Comparison of ENCODE assay signal across 24 cellular contexts in the genomic region with DNA sequence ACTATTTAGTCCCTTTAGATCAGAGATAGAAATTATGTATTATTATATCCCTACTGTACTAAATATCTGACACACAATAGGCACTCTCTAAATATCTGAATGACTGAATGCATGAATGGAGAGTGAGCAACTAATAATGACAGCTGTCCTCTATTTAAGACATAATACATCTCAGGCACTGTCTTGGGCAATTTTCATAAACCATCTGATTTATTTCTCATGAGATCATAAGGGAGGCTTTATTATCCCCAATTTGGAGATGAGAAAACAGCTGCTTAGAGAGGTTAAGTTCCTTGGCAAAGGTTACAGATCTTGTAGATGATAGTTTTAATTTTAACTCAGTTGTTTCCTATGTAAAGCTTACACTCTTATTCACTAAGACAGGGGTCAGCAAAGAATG.
"Had no signal": no experiment of that assay in that cellular context is flagged by ENCODE, and none has a peak within 500 bp of the region (broad histone marks: within the 10 kb centered on the region; RNA-seq: fewer than 3 reads in every experiment).

No MANE protein-coding gene starts in this region.

- H3K27me3 ChIP-seq: colonic mucosa, esophagus squamous epithelium, gastrocnemius medialis, heart right ventricle, left lung had no signal

- H3K4me1 ChIP-seq: colonic mucosa, esophagus squamous epithelium, gastrocnemius medialis, heart right ventricle, left lung, lower lobe of right lung had no signal

- H3K9me3 ChIP-seq: colonic mucosa, gastrocnemius medialis, heart right ventricle, left lung, lower lobe of right lung, mucosa of descending colon had no signal

- H3K4me3 ChIP-seq: colonic mucosa, esophagus squamous epithelium, gastrocnemius medialis, heart right ventricle, left lung, lower lobe of right lung, mucosa of descending colon had no signal

- H3K36me3 ChIP-seq: colonic mucosa, esophagus squamous epithelium, gastrocnemius medialis, heart right ventricle, left lung, lower lobe of right lung had no signal

- DNase-seq: colonic mucosa; cortex of kidney; effector CD8-positive, alpha-beta T cell; effector memory CD8-positive, alpha-beta T cell; endodermal cell; erythroblast; esophagus squamous epithelium; foreskin fibroblast; foreskin melanocyte; gastrocnemius medialis; glutamatergic neuron; head of caudate nucleus; heart right ventricle; hippocampal formation; left cardiac atrium; left ventricle myocardium superior; lower lobe of right lung; mesenchymal stem cell; mucosa of descending colon; naive B cell; naive thymus-derived CD8-positive, alpha-beta T cell had no signal

- ATAC-seq: effector memory CD8-positive, alpha-beta T cell; esophagus mucosa; gastrocnemius medialis; heart right ventricle; left cardiac atrium; left lung; left ventricle myocardium superior; lower lobe of right lung; mucosa of descending colon; naive thymus-derived CD8-positive, alpha-beta T cell had no signal

- H3K27ac ChIP-seq: colonic mucosa, epithelial cell of prostate, esophagus squamous epithelium, gastrocnemius medialis, heart right ventricle, left lung, lower lobe of right lung had no signal
